ENCODE assay signal across 2 cellular contexts in genomic region chr5:123810253-123810652, GRCh38.
TF ChIP-seq lines count a peak whose summit lies in the region.

No MANE protein-coding gene starts in this region.

TF ChIP-seq in A549, 52 proteins besides CTCF, POLR2A, EP300 and RAD21 (continued from another document):
- TF ChIP-seq ATOH8 (CRISPR knock-in tag; IDR thresholded peaks at IDR 0.05; ENCODE audit: low read depth) (no peak), JUN (IDR thresholded peaks at IDR 0.05) (no peak), CBX8 (IDR thresholded peaks at IDR 0.05) (no peak)

TF ChIP-seq in IMR-90, 13 proteins besides CTCF, POLR2A, EP300 and RAD21 (continued from another document):
- no peak for TF ChIP-seq USF2 (IDR thresholded peaks at IDR 0.05; ENCODE audit: low read depth, low read length)
TF ChIP-seq in IMR-90: peak in this region for 0.
